13 cellular contexts compared by ENCODE assay signal in the genomic region with DNA sequence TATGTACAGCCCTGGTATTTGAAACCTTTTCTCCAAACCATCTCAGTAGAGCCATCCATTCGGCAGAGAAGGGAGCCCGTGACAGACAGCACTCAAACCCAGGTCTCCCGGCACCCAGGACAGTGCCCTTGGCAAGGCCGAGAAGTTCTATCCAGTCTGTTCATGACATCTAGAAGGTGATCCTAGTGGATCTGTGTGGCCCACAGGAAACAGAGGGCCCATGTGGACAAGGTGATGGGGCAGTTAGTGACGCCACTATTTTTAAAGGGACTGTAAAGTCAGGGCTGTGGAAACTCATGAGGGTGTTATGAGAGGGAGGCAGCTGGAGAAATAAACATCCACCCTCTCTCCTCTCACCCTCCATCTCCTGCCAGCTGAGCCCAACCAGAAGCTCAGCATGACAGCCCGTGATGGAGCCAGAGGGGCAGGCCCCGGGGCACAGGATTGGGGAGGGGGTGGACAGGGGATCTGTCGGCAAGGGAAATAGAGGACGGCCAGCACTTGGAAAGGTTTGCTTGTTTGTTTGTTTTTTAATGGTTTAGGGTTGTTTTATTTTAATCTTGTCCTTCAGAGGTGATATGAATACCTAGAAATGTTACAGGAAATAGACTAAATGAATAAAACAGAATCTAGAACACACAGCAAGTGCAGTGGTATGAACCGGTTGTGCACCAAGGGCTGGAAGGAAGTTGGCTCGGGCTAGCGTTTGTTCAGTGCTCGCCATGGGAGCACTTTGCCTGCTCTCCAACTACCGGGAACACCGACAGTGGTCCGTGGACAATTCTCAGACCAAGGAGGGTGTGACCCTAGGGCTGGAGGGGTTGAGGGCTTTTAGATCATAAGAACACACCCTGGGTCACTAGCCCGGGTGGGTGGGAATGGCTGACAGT. TPM values are rescaled to one million over a fixed set of nuclear protein-coding genes. Genes with fewer than 3 reads are reported as not detected.
DNase-seq lines count a peak whose midpoint lies in the region; ATAC-seq and TF ChIP-seq lines count a peak whose summit lies in the region.
"Had no signal": no experiment of that assay in that cellular context is flagged by ENCODE, and none has a peak within 500 bp of the region (broad histone marks: within the 10 kb centered on the region; RNA-seq: fewer than 3 reads in every experiment).

No MANE protein-coding gene starts in this region.

- no peak overlapping the region for H2AFZ ChIP-seq in trophoblast cell (ENCODE audit: insufficient read depth, low read length, poor library complexity)

- H3K4me1 ChIP-seq in trophoblast cell (ENCODE audit: control insufficient read depth in 1 of 2, insufficient read depth in 2 of 2, low read length in 2 of 2) (peaks cover 3 to 15% of the 10 kb centered on the region in 2 experiments), esophagus squamous epithelium (no peaks in the 10 kb centered on the region)
- H3K4me1 ChIP-seq: Caco-2 had no signal

- peak overlapping the region; percentile 39 for H2BK120ac ChIP-seq in trophoblast cell (ENCODE audit: insufficient read depth, low read length, poor library complexity)

- no peaks in the 10 kb centered on the region for H3K9me3 Mint-ChIP-seq in CD4-positive, alpha-beta T cell

- peaks cover under 1% of the 10 kb centered on the region for H3K79me1 ChIP-seq in trophoblast cell (ENCODE audit: low read length)

- no peak overlapping the region for H2BK5ac ChIP-seq in trophoblast cell (ENCODE audit: low read depth, low read length, poor library complexity)

- peak; percentile 4 for DNase-seq in AG20443 (ENCODE audit: low spot score)
- DNase-seq in coronary artery (ENCODE audit: low spot score), result peak; percentile 22
- DNase-seq in left ventricle myocardium superior, result no peak
- DNase-seq in trophoblast cell, result no peak
- no peak for DNase-seq in CD4-positive, alpha-beta T cell
- no peak for DNase-seq in DMS53 treated with DMSO at 0.1 percent for 48 hours (lab: John Stamatoyannopoulos, UW; ENCODE audit: unreplicated experiment)
- no peak for DNase-seq in esophagus squamous epithelium (lab: John Stamatoyannopoulos, UW)
- DNase-seq: Caco-2, NCI-H1105, NCI-H1694, NCI-H2227 treated with DMSO at 0.1 percent for 48 hours, NCI-H524 had no signal

- H3K23ac ChIP-seq in trophoblast cell (ENCODE audit: low read length), result no peak overlapping the region

- POLR2A ChIA-PET in CD4-positive, alpha-beta T cell (lab: Charles Lee), result no interaction called here

- H3K27ac ChIP-seq in coronary artery (no peak overlapping the region), trophoblast cell (ENCODE audit: low read depth, low read length) (no peak overlapping the region), esophagus squamous epithelium (no peak overlapping the region)
- H3K27ac ChIP-seq in CD4-positive, alpha-beta T cell (ENCODE audit: low read depth, low read length), result no peak overlapping the region
- H3K27ac ChIP-seq: C4-2B had no signal

- no peak overlapping the region for H4K12ac ChIP-seq in trophoblast cell (ENCODE audit: low read depth, low read length)

- H3K4me3 Mint-ChIP-seq in CD4-positive, alpha-beta T cell, result no peak overlapping the region

- TF ChIP-seq POLR2A in esophagus squamous epithelium (IDR thresholded peaks at IDR 0.05), result no peak

- H3K4me3 ChIP-seq in coronary artery (no peak overlapping the region), trophoblast cell (ENCODE audit: low read depth, low read length) (no peak overlapping the region), esophagus squamous epithelium (no peak overlapping the region)

- H3K18ac ChIP-seq in trophoblast cell (ENCODE audit: low read length), result no peak overlapping the region

- H3K4me1 Mint-ChIP-seq in CD4-positive, alpha-beta T cell (ENCODE audit: low read depth), result no peaks in the 10 kb centered on the region

- WGBS in trophoblast cell (ENCODE audit: extremely low coverage, insufficient coverage, insufficient read length), result no CpG with 5 or more reads among the region's 17 CpGs
- 72 to 74% methylated on average over 10 to 16 of the region's 17 CpGs for WGBS in esophagus squamous epithelium, 2 donors

- no peak overlapping the region for H3K27ac Mint-ChIP-seq in CD4-positive, alpha-beta T cell

- H3K36me3 Mint-ChIP-seq in CD4-positive, alpha-beta T cell (ENCODE audit: low read depth), result no peaks in the 10 kb centered on the region

- H3K9me3 ChIP-seq in trophoblast cell (ENCODE audit: insufficient read depth, low read depth, low read length) (no peaks in the 10 kb centered on the region), esophagus squamous epithelium (no peaks in the 10 kb centered on the region)
- H3K9me3 ChIP-seq in CD4-positive, alpha-beta T cell (ENCODE audit: control insufficient read depth, low read length), result no peaks in the 10 kb centered on the region
- H3K9me3 ChIP-seq: Caco-2 had no signal

- no peaks in the 10 kb centered on the region for H3K27me3 ChIP-seq in trophoblast cell (ENCODE audit: insufficient read depth, low read length)
- no peaks in the 10 kb centered on the region for H3K27me3 ChIP-seq in CD4-positive, alpha-beta T cell (ENCODE audit: control insufficient read depth, insufficient read depth, low read length)
- no peaks in the 10 kb centered on the region for H3K27me3 ChIP-seq in esophagus squamous epithelium

- no peak overlapping the region for H3K4ac ChIP-seq in trophoblast cell (ENCODE audit: low read depth, low read length)

- H3K36me3 ChIP-seq in trophoblast cell (ENCODE audit: control insufficient read depth in 1 of 2, insufficient read depth in 2 of 2, low read length in 2 of 2), result peaks cover 3 to 5% of the 10 kb centered on the region in 2 experiments
- no peaks in the 10 kb centered on the region for H3K36me3 ChIP-seq in esophagus squamous epithelium

- no peaks in the 10 kb centered on the region for H3K79me2 ChIP-seq in trophoblast cell (ENCODE audit: control insufficient read depth, insufficient read depth, low read length, poor library complexity)

- no peak overlapping the region for H3K9ac ChIP-seq in trophoblast cell (ENCODE audit: low read length)

- TF ChIP-seq CTCF in coronary artery (IDR thresholded peaks at IDR 0.05) (no peak), esophagus squamous epithelium (IDR thresholded peaks at IDR 0.05) (no peak)
- no peak for TF ChIP-seq CTCF in CD4-positive, alpha-beta T cell (IDR thresholded peaks at IDR 0.05)

- H3K4me2 ChIP-seq in trophoblast cell (ENCODE audit: low read length), result no peak overlapping the region

- H3K27me3 Mint-ChIP-seq in CD4-positive, alpha-beta T cell, result no peaks in the 10 kb centered on the region

- no peak overlapping the region for H4K8ac ChIP-seq in trophoblast cell (ENCODE audit: low read depth, low read length)

- H4K91ac ChIP-seq in trophoblast cell (ENCODE audit: low read depth, low read length), result no peak overlapping the region

- H2BK12ac ChIP-seq in trophoblast cell (ENCODE audit: low read length), result no peak overlapping the region

- no peak overlapping the region for H3K14ac ChIP-seq in trophoblast cell (ENCODE audit: low read length)

- intact Hi-C loops in left ventricle myocardium superior (cut with micrococcal nuclease) (no loop called here), esophagus squamous epithelium (cut with DNase I) (no loop called here)
- intact Hi-C loops in CD4-positive, alpha-beta T cell (cut with DNase I, micrococcal nuclease), result no loop called here

- CTCF ChIA-PET in CD4-positive, alpha-beta T cell (lab: Charles Lee), result no interaction called here

- H2AK5ac ChIP-seq in trophoblast cell (ENCODE audit: low read length), result no peak overlapping the region

- ATAC-seq in left ventricle myocardium superior, result peak; percentile 61
- ATAC-seq in CD4-positive, alpha-beta T cell (ENCODE audit: poor library complexity), result no peak

RNA-seq across cellular contexts. Expression of a gene that starts 17.1 kb away (rescaled TPM):
- 274 TPM for total RNA-seq in left ventricle myocardium superior
- 1.8 and 2.2 TPM in 2 replicates for polyA plus RNA-seq in trophoblast cell (2013)
- total RNA-seq in CD4-positive, alpha-beta T cell, result under 1 TPM in 1 of 2 experiments, not detected in 1; 0.38 TPM
- total RNA-seq in esophagus squamous epithelium, result under 1 TPM in 3 of 4 donors, not detected in 1; 0.03 to 0.19 (median 0.08) TPM

RNA-seq across cellular contexts. Expression of a gene that starts 41.6 kb away (rescaled TPM):
- total RNA-seq in left ventricle myocardium superior (1.3 TPM), esophagus squamous epithelium (10 to 100 TPM in 2 of 4 donors, 1 to 10 TPM in 2; 3.4 to 12.6 (median 7.7) TPM)
- 51.5 and 52.0 TPM in 2 replicates for polyA plus RNA-seq in trophoblast cell (2013)
- 1 to 10 TPM; 3.7 to 3.8 TPM for total RNA-seq in CD4-positive, alpha-beta T cell

RNA-seq across cellular contexts. Expression of a gene that starts 42.1 kb away (rescaled TPM):
- total RNA-seq in left ventricle myocardium superior (89.2 TPM), esophagus squamous epithelium (100 to 1,000 TPM in 1 of 4 donors, 10 to 100 TPM in 3; 34.0 to 129 (median 88.0) TPM)
- polyA plus RNA-seq in trophoblast cell (2013), result 95.6 and 98.7 TPM in 2 replicates
- 10 to 100 TPM; 34.6 to 44.1 TPM for total RNA-seq in CD4-positive, alpha-beta T cell

Comparison
In these comparisons a context has a peak if more than half of its experiments do, and no peak if none do; other contexts are left out.
1. DNase-seq: peak in AG20443 (single experiment) and coronary artery (single experiment); none in left ventricle myocardium superior (single experiment), trophoblast cell (0 of 2), CD4-positive, alpha-beta T cell (0 of 10), DMS53 treated with DMSO at 0.1 percent for 48 hours (single experiment) and esophagus squamous epithelium (single experiment).
2. RNA of a gene that starts 17.1 kb away (total RNA-seq): 274 TPM in left ventricle myocardium superior (single experiment); 0.38 TPM in CD4-positive, alpha-beta T cell and 0.03 to 0.19 TPM in esophagus squamous epithelium; every median in the first group is over 100 times any median in the second.